Comparison of ENCODE assay signal across 20 cellular contexts in genomic region chr1:19859876-19860275, GRCh38. TPM values are rescaled to one million over a fixed set of nuclear protein-coding genes. Genes with fewer than 3 reads are reported as not detected.
"Had no signal": no experiment of that assay in that cellular context is flagged by ENCODE, and none has a peak within 500 bp of the region (broad histone marks: within the 10 kb centered on the region; RNA-seq: fewer than 3 reads in every experiment).

No MANE protein-coding gene starts in this region.

- ATAC-seq: activated CD8-positive, alpha-beta T cell treated with anti-CD3 and anti-CD28 coated beads, Interleukin-2, amount 10 ng/mL, durations not matched to agents 7 days and 5 days; T-helper 17 cell; WTC11 had no signal

- H3K36me3 Mint-ChIP-seq: activated naive CD8-positive, alpha-beta T cell treated with anti-CD3 and anti-CD28 coated beads, Interleukin-2, amount 10 ng/mL, durations not matched to agents 7 days and 5 days had no signal

- H3K27ac ChIP-seq: adrenal gland, PC-9 had no signal

- H3K4me3 Mint-ChIP-seq: activated CD8-positive, alpha-beta T cell treated with anti-CD3 and anti-CD28 coated beads, Interleukin-2, amount 10 ng/mL, durations not matched to agents 7 days and 5 days; activated naive CD8-positive, alpha-beta T cell treated with anti-CD3 and anti-CD28 coated beads, Interleukin-2, amount 10 ng/mL, durations not matched to agents 7 days and 5 days; T-helper 17 cell; WTC11 had no signal

- DNase-seq: activated CD4-positive, alpha-beta T cell treated with anti-CD3 and anti-CD28 coated beads for 48 hours; activated CD4-positive, alpha-beta T cell treated with anti-CD3 and anti-CD28 coated beads, Interleukin-2, amount 50 U/mL, for 4 hours; activated CD4-positive, CD25-positive, alpha-beta regulatory T cell treated with anti-CD3 and anti-CD28 coated beads, Interleukin-2, amount 50 U/mL, for 72 hours; activated CD8-positive, alpha-beta memory T cell treated with anti-CD3 and anti-CD28 coated beads, Interleukin-2, amount 50 U/mL, for 48 hours; activated CD8-positive, alpha-beta T cell treated with anti-CD3 and anti-CD28 coated beads, Interleukin-2, amount 10 ng/mL, durations not matched to agents 7 days and 5 days; activated naive CD4-positive, alpha-beta T cell treated with anti-CD3 and anti-CD28 coated beads, Interleukin-2, amount 50 U/mL, for 16 hours; activated naive CD8-positive, alpha-beta T cell treated with anti-CD3 and anti-CD28 coated beads, Interleukin-2, amount 10 ng/mL, durations not matched to agents 7 days and 5 days; activated T-cell treated with anti-CD3 and anti-CD28 coated beads, Interleukin-2, amount 50 U/mL, for 1 hour; adrenal gland; anterior cingulate cortex; NCI-H1048; NCI-H446; NCI-H524; PC-9; SIG-M5; T-helper 17 cell; T-helper 9 cell had no signal

- H2AFZ ChIP-seq: PC-9 had no signal

- H3K4me2 ChIP-seq: PC-9 had no signal

- H3K27ac Mint-ChIP-seq: activated CD8-positive, alpha-beta T cell treated with anti-CD3 and anti-CD28 coated beads, Interleukin-2, amount 10 ng/mL, durations not matched to agents 7 days and 5 days; activated naive CD8-positive, alpha-beta T cell treated with anti-CD3 and anti-CD28 coated beads, Interleukin-2, amount 10 ng/mL, durations not matched to agents 7 days and 5 days; T-helper 17 cell; WTC11 had no signal

- H3K36me3 ChIP-seq: adrenal gland had no signal

- H3K27me3 ChIP-seq: adrenal gland had no signal

- H3K4me1 Mint-ChIP-seq: activated naive CD8-positive, alpha-beta T cell treated with anti-CD3 and anti-CD28 coated beads, Interleukin-2, amount 10 ng/mL, durations not matched to agents 7 days and 5 days; WTC11 had no signal

- H3K4me3 ChIP-seq: adrenal gland, PC-9 had no signal

RNA-seq across cellular contexts. Expression of gene RNF186, which starts 44.8 kb away (rescaled TPM):
- total RNA-seq: activated CD8-positive, alpha-beta T cell treated with anti-CD3 and anti-CD28 coated beads, Interleukin-2, amount 10 ng/mL, durations not matched to agents 7 days and 5 days; activated naive CD8-positive, alpha-beta T cell treated with anti-CD3 and anti-CD28 coated beads, Interleukin-2, amount 10 ng/mL, durations not matched to agents 7 days and 5 days; adrenal gland; cardiac septum; PC-9; RPMI7951; T-helper 17 cell; WTC11 had no signal
- polyA plus RNA-seq: adrenal gland had no signal
